Comparison of ENCODE assay signal across 15 cellular contexts in genomic region chr1:106727171-106727570, GRCh38.
DNase-seq lines count a peak whose midpoint lies in the region; ATAC-seq and TF ChIP-seq lines count a peak whose summit lies in the region.
"Had no signal": no experiment of that assay in that cellular context is flagged by ENCODE, and none has a peak within 500 bp of the region (broad histone marks: within the 10 kb centered on the region; RNA-seq: fewer than 3 reads in every experiment).

No MANE protein-coding gene starts in this region.

- peak; percentile 30 for DNase-seq in medulla oblongata (ENCODE audit: extremely low spot score)
- DNase-seq in AG08395 (ENCODE audit: low spot score): no peak
- no peak for DNase-seq in islet precursor cell
- DNase-seq in RWPE1 (ENCODE audit: low spot score): no peak
- DNase-seq in activated T-cell treated with anti-CD3 and anti-CD28 coated beads, Interleukin-2, amount 50 U/mL, for 1 hour: no peak
- DNase-seq: activated CD4-positive, alpha-beta T cell treated with anti-CD3 and anti-CD28 coated beads, Interleukin-2, amount 10 ng/mL, durations not matched to agents 24 days and 14 days; activated naive CD4-positive, alpha-beta T cell treated with anti-CD3 and anti-CD28 coated beads, Interleukin-2, amount 50 U/mL, for 16 hours; cortex of kidney; DMS153; left cardiac atrium; occipital lobe; stimulated activated CD4-positive, alpha-beta T cell treated with anti-CD3 and anti-CD28 coated beads, Interleukin-4, amount 100 ng/mL, for 1 hour had no signal

- CTCF ChIA-PET in RWPE1 (lab: Yijun Ruan, JAX): interaction anchor here (0.6 kb wide), 1 partner anchor 85 kb away, joined by 3 read pairs; no protein-coding TSS in a partner anchor

- no peak for TF ChIP-seq CTCF in RWPE1 (conservative IDR thresholded peaks at IDR 0.05; ENCODE audit: low read depth)

- no peak overlapping the region for H3K27ac ChIP-seq in RWPE1

- ATAC-seq in GM18907 (IDR thresholded peaks at IDR 0.05; ENCODE audit: unreplicated experiment): peak; percentile 99
- ATAC-seq in GM21786 (IDR thresholded peaks at IDR 0.05; ENCODE audit: unreplicated experiment): peak; percentile 94
- peak; percentile 98 for ATAC-seq in HG03378 (IDR thresholded peaks at IDR 0.05; ENCODE audit: unreplicated experiment)
- ATAC-seq: left cardiac atrium had no signal

- POLR2A ChIA-PET in RWPE1 (lab: Yijun Ruan, JAX; ENCODE audit: low non-redundant PET): no interaction called here
